27 cellular contexts compared by ENCODE assay signal in genomic region chr19:7654401-7654800, GRCh38. TPM values are rescaled to one million over a fixed set of nuclear protein-coding genes. Genes with fewer than 3 reads are reported as not detected.
A peak's percentile ranks its signal among the peaks of the same experiment; 100 is the strongest.
DNase-seq lines count a peak whose midpoint lies in the region; ATAC-seq and TF ChIP-seq lines count a peak whose summit lies in the region.
"Had no signal": no experiment of that assay in that cellular context is flagged by ENCODE, and none has a peak within 500 bp of the region (broad histone marks: within the 10 kb centered on the region; RNA-seq: fewer than 3 reads in every experiment).

No MANE protein-coding gene starts in this region.

- peak overlapping the region; percentile 6 for H3K27ac Mint-ChIP-seq in activated naive CD8-positive, alpha-beta T cell treated with anti-CD3 and anti-CD28 coated beads, Interleukin-2, amount 10 ng/mL, durations not matched to agents 7 days and 5 days
- no peak overlapping the region for H3K27ac Mint-ChIP-seq in activated naive CD8-positive, alpha-beta T cell treated with anti-CD3 and anti-CD28 coated beads, Interleukin-2, amount 50 U/mL, for 24 hours
- H3K27ac Mint-ChIP-seq: activated naive CD4-positive, alpha-beta T cell treated with anti-CD3 and anti-CD28 coated beads, Interleukin-2, amount 50 U/mL, for 72 hours; naive B cell had no signal

- H3K27me3 Mint-ChIP-seq in activated naive CD8-positive, alpha-beta T cell treated with anti-CD3 and anti-CD28 coated beads, Interleukin-2, amount 10 ng/mL, durations not matched to agents 7 days and 5 days, result peaks cover 8% of the 10 kb centered on the region
- H3K27me3 Mint-ChIP-seq in activated naive CD8-positive, alpha-beta T cell treated with anti-CD3 and anti-CD28 coated beads, Interleukin-2, amount 50 U/mL, for 24 hours, result peaks cover 5% of the 10 kb centered on the region

- ATAC-seq in activated naive CD8-positive, alpha-beta T cell treated with anti-CD3 and anti-CD28 coated beads, Interleukin-2, amount 10 ng/mL, durations not matched to agents 7 days and 5 days (ENCODE audit: low read depth), result no peak
- ATAC-seq in activated naive CD8-positive, alpha-beta T cell treated with anti-CD3 and anti-CD28 coated beads, Interleukin-2, amount 50 U/mL, for 24 hours, result no peak
- ATAC-seq in HG02798 (IDR thresholded peaks at IDR 0.05; ENCODE audit: poor library complexity, unreplicated experiment), result no peak
- ATAC-seq in HG02610 (IDR thresholded peaks at IDR 0.05; ENCODE audit: unreplicated experiment), result no peak
- ATAC-seq: activated naive CD4-positive, alpha-beta T cell treated with anti-CD3 and anti-CD28 coated beads, Interleukin-2, amount 50 U/mL, for 72 hours had no signal

- DNase-seq in activated naive CD8-positive, alpha-beta T cell treated with anti-CD3 and anti-CD28 coated beads, Interleukin-2, amount 10 ng/mL, durations not matched to agents 7 days and 5 days, result no peak
- DNase-seq in activated naive CD8-positive, alpha-beta T cell treated with anti-CD3 and anti-CD28 coated beads, Interleukin-2, amount 50 U/mL, for 24 hours, result no peak
- DNase-seq in SK-MEL-5 (ENCODE audit: low read depth, low spot score) (peak; percentile 75), foreskin fibroblast (peak; percentile 33 to 65), HPDE6-E6E7 (ENCODE audit: extremely low spot score) (no peak), AG20443 (ENCODE audit: low spot score) (no peak)
- DNase-seq: 8988T; activated CD4-positive, alpha-beta T cell treated with anti-CD3 and anti-CD28 coated beads for 48 hours; BE2C; effector CD4-positive, alpha-beta T cell; KBM-7; kidney glomerular epithelial cell; MV-4-11; naive B cell; NCI-H1694 treated with DMSO at 0.1 percent for 48 hours; NCI-H748 treated with DMSO at 0.1 percent for 48 hours; retina; Right ventricle myocardium superior; stimulated activated CD4-positive, alpha-beta T cell treated with anti-CD3 and anti-CD28 coated beads, Interleukin-4, amount 100 ng/mL, for 24 hours; stimulated activated naive CD4-positive, alpha-beta T cell treated with Interleukin-2 at 50 U/mL for 16 hours had no signal

- H3K9me3 Mint-ChIP-seq in activated naive CD8-positive, alpha-beta T cell treated with anti-CD3 and anti-CD28 coated beads, Interleukin-2, amount 10 ng/mL, durations not matched to agents 7 days and 5 days, result no peaks in the 10 kb centered on the region
- no peaks in the 10 kb centered on the region for H3K9me3 Mint-ChIP-seq in activated naive CD8-positive, alpha-beta T cell treated with anti-CD3 and anti-CD28 coated beads, Interleukin-2, amount 50 U/mL, for 24 hours
- H3K9me3 Mint-ChIP-seq: activated naive CD4-positive, alpha-beta T cell treated with anti-CD3 and anti-CD28 coated beads, Interleukin-2, amount 50 U/mL, for 72 hours; naive B cell had no signal

- in situ Hi-C loops in SK-MEL-5 (cut with HindIII; ENCODE audit: low pct_unique_long_range_greater_than_20kb, low sequenced_read_pairs), result no loop called here

- POLR2A ChIA-PET in activated naive CD8-positive, alpha-beta T cell treated with anti-CD3 and anti-CD28 coated beads, Interleukin-2, amount 10 ng/mL, durations not matched to agents 7 days and 5 days (lab: Charles Lee), result interaction anchor here (1.3 to 6.2 kb wide), 2 partner anchors 15 to 27 kb away, joined by 4 to 33 read pairs; partner anchors contain the start of gene RETN

- no peak overlapping the region for H3K4me3 ChIP-seq in foreskin fibroblast (ENCODE audit: low read depth in 1 of 2, low read length in 2 of 2)

- peaks cover 32% of the 10 kb centered on the region for H3K4me1 Mint-ChIP-seq in activated naive CD8-positive, alpha-beta T cell treated with anti-CD3 and anti-CD28 coated beads, Interleukin-2, amount 10 ng/mL, durations not matched to agents 7 days and 5 days
- H3K4me1 Mint-ChIP-seq in activated naive CD8-positive, alpha-beta T cell treated with anti-CD3 and anti-CD28 coated beads, Interleukin-2, amount 50 U/mL, for 24 hours, result peaks cover 32% of the 10 kb centered on the region

- H3K36me3 Mint-ChIP-seq in activated naive CD8-positive, alpha-beta T cell treated with anti-CD3 and anti-CD28 coated beads, Interleukin-2, amount 10 ng/mL, durations not matched to agents 7 days and 5 days, result no peaks in the 10 kb centered on the region
- no peaks in the 10 kb centered on the region for H3K36me3 Mint-ChIP-seq in activated naive CD8-positive, alpha-beta T cell treated with anti-CD3 and anti-CD28 coated beads, Interleukin-2, amount 50 U/mL, for 24 hours (ENCODE audit: low read depth)
- H3K36me3 Mint-ChIP-seq: activated naive CD4-positive, alpha-beta T cell treated with anti-CD3 and anti-CD28 coated beads, Interleukin-2, amount 50 U/mL, for 72 hours; naive B cell had no signal

- TF ChIP-seq CTCF in foreskin fibroblast (IDR thresholded peaks at IDR 0.05; ENCODE audit: low read depth, low read length), result no peak

- no peak overlapping the region for H3K4me3 Mint-ChIP-seq in activated naive CD8-positive, alpha-beta T cell treated with anti-CD3 and anti-CD28 coated beads, Interleukin-2, amount 10 ng/mL, durations not matched to agents 7 days and 5 days
- H3K4me3 Mint-ChIP-seq in activated naive CD8-positive, alpha-beta T cell treated with anti-CD3 and anti-CD28 coated beads, Interleukin-2, amount 50 U/mL, for 24 hours, result no peak overlapping the region
- H3K4me3 Mint-ChIP-seq: naive B cell had no signal

RNA-seq across cellular contexts. Expression of gene RETN, which starts 14.4 kb away (rescaled TPM):
- total RNA-seq in activated naive CD8-positive, alpha-beta T cell treated with anti-CD3 and anti-CD28 coated beads, Interleukin-2, amount 10 ng/mL, durations not matched to agents 7 days and 5 days, result 1 to 10 TPM; 4.4 to 4.8 TPM
- total RNA-seq in SK-MEL-5 (2014; rRNA removed; shearing (Covaris generic)), result not detected in 2 replicates
- polyA plus RNA-seq in SK-MEL-5 (2015; cell fraction: cytosol; rRNA removed), result not detected in 2 replicates
- polyA plus RNA-seq in SK-MEL-5 (2015; cell fraction: nucleus; rRNA removed), result not detected in 2 replicates
- total RNA-seq: activated naive CD4-positive, alpha-beta T cell treated with anti-CD3 and anti-CD28 coated beads, Interleukin-2, amount 50 U/mL, for 72 hours; chondrocyte; H1; lung microvascular endothelial cell; osteocyte had no signal
- polyA plus RNA-seq: H1 had no signal

RNA-seq across cellular contexts. Expression of gene STXBP2, which starts 17.5 kb away (rescaled TPM):
- 100 to 1,000 TPM; 170 to 189 TPM for total RNA-seq in activated naive CD8-positive, alpha-beta T cell treated with anti-CD3 and anti-CD28 coated beads, Interleukin-2, amount 10 ng/mL, durations not matched to agents 7 days and 5 days
- total RNA-seq in SK-MEL-5 (2014; rRNA removed; shearing (Covaris generic)), result 1.0 and 1.3 TPM in 2 replicates
- polyA plus RNA-seq in SK-MEL-5 (2015; cell fraction: cytosol; rRNA removed), result 7.3 and 8.6 TPM in 2 replicates
- polyA plus RNA-seq in SK-MEL-5 (2015; cell fraction: nucleus; rRNA removed), result 6.4 and 16.4 TPM in 2 replicates

RNA-seq across cellular contexts. Expression of gene PCP2, which starts 20.9 kb away (rescaled TPM):
- total RNA-seq in activated naive CD8-positive, alpha-beta T cell treated with anti-CD3 and anti-CD28 coated beads, Interleukin-2, amount 10 ng/mL, durations not matched to agents 7 days and 5 days, result 1 to 10 TPM; 2.6 to 4.8 TPM
- total RNA-seq in SK-MEL-5 (2014; rRNA removed; shearing (Covaris generic)), result not detected in 2 replicates
- polyA plus RNA-seq in SK-MEL-5 (2015; cell fraction: cytosol; rRNA removed), result not detected in 2 replicates
- 1.6 TPM in 1 of 2 replicates, not detected in the other for polyA plus RNA-seq in SK-MEL-5 (2015; cell fraction: nucleus; rRNA removed)
- total RNA-seq: chondrocyte, H1, lung microvascular endothelial cell, osteocyte had no signal
- polyA plus RNA-seq: H1 had no signal

RNA-seq across cellular contexts. Expression of gene MCEMP1, which starts 22.5 kb away (rescaled TPM):
- not detected for total RNA-seq in activated naive CD8-positive, alpha-beta T cell treated with anti-CD3 and anti-CD28 coated beads, Interleukin-2, amount 10 ng/mL, durations not matched to agents 7 days and 5 days
- not detected in 2 replicates for total RNA-seq in SK-MEL-5 (2014; rRNA removed; shearing (Covaris generic))
- 0.14 TPM in 1 of 2 replicates, not detected in the other for polyA plus RNA-seq in SK-MEL-5 (2015; cell fraction: cytosol; rRNA removed)
- polyA plus RNA-seq in SK-MEL-5 (2015; cell fraction: nucleus; rRNA removed), result not detected in 2 replicates
- total RNA-seq: activated naive CD4-positive, alpha-beta T cell treated with anti-CD3 and anti-CD28 coated beads, Interleukin-2, amount 50 U/mL, for 72 hours; chondrocyte; H1; lung microvascular endothelial cell; osteocyte had no signal
- polyA plus RNA-seq: H1 had no signal

RNA-seq across cellular contexts. Expression of gene PET100, which starts 24.8 kb away (rescaled TPM):
- total RNA-seq in activated naive CD8-positive, alpha-beta T cell treated with anti-CD3 and anti-CD28 coated beads, Interleukin-2, amount 10 ng/mL, durations not matched to agents 7 days and 5 days, result 100 to 1,000 TPM; 134 to 158 TPM
- 29.4 and 31.8 TPM in 2 replicates for total RNA-seq in SK-MEL-5 (2014; rRNA removed; shearing (Covaris generic))
- polyA plus RNA-seq in SK-MEL-5 (2015; cell fraction: cytosol; rRNA removed), result 11.9 and 19.0 TPM in 2 replicates
- polyA plus RNA-seq in SK-MEL-5 (2015; cell fraction: nucleus; rRNA removed), result 5.5 and 70.7 TPM in 2 replicates

Comparison
In these comparisons a context has a peak if more than half of its experiments do, and no peak if none do; other contexts are left out.
1. DNase-seq: peak in SK-MEL-5 (single experiment) and foreskin fibroblast (2 of 2); none in activated naive CD8-positive, alpha-beta T cell treated with anti-CD3 and anti-CD28 coated beads, Interleukin-2, amount 10 ng/mL, durations not matched to agents 7 days and 5 days (single experiment), activated naive CD8-positive, alpha-beta T cell treated with anti-CD3 and anti-CD28 coated beads, Interleukin-2, amount 50 U/mL, for 24 hours (single experiment), HPDE6-E6E7 (single experiment) and AG20443 (single experiment).
2. RNA of gene STXBP2, which starts 17.5 kb away (total RNA-seq): 170 to 189 TPM in activated naive CD8-positive, alpha-beta T cell treated with anti-CD3 and anti-CD28 coated beads, Interleukin-2, amount 10 ng/mL, durations not matched to agents 7 days and 5 days; 1.0 to 1.3 TPM in SK-MEL-5; every median in the first group is over 10 times any median in the second.